Comparison of ENCODE assay signal across 1 cellular context in the genomic region with DNA sequence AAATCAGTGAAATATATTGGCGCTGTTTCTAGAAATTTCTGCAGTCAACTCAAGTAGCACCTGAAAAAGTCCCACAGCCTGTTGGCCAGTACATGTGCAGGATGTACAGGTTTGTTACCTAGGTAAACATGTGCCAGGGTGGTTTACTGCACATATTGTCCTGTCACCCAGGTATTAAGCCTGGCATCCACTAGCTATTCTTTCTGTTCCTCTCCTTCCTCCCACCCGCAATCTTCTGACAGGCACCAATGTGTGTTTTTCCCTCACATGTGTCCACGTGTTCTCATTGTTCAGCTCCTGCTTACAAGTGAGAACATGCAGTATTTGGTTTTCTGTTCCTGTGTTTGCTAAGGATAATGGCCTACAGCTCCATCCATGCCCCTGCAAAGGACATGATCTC.
TF ChIP-seq lines count a peak whose summit lies in the region.

No MANE protein-coding gene starts in this region.

TF ChIP-seq in A549, 52 proteins besides CTCF, POLR2A, EP300 and RAD21 (continued from another document):
- TF ChIP-seq SREBF2 (IDR thresholded peaks at IDR 0.05) (no peak), ZC3H11A (IDR thresholded peaks at IDR 0.05) (no peak), BHLHE40 (IDR thresholded peaks at IDR 0.05; ENCODE audit: low read depth, low read length) (no peak), PHF8 (IDR thresholded peaks at IDR 0.05; ENCODE audit: borderline replicate concordance, low read depth) (no peak)
